19 cellular contexts compared by ENCODE assay signal in genomic region chr13:66195238-66195637, GRCh38.
"Had no signal": no experiment of that assay in that cellular context is flagged by ENCODE, and none has a peak within 500 bp of the region (broad histone marks: within the 10 kb centered on the region; RNA-seq: fewer than 3 reads in every experiment).

No MANE protein-coding gene starts in this region.

- H3K4me1 ChIP-seq: psoas muscle, right lobe of liver, suprapubic skin, thyroid gland had no signal

- H3K4me3 ChIP-seq: dorsolateral prefrontal cortex, hepatocyte, mucosa of descending colon, psoas muscle, right lobe of liver, suprapubic skin, thyroid gland had no signal

- DNase-seq: dorsolateral prefrontal cortex; effector CD8-positive, alpha-beta T cell; foreskin melanocyte; head of caudate nucleus; kidney glomerular epithelial cell; mammary epithelial cell; mucosa of descending colon; naive thymus-derived CD8-positive, alpha-beta T cell; psoas muscle; retina; right lobe of liver; stimulated activated CD4-positive, alpha-beta T cell treated with anti-CD3 and anti-CD28 coated beads, Interleukin-4, amount 100 ng/mL, for 1 hour; stimulated activated CD8-positive, alpha-beta memory T cell treated with anti-CD3 and anti-CD28 coated beads, Interleukin-4, amount 100 ng/mL, for 48 hours; stimulated activated naive CD8-positive, alpha-beta T cell treated with anti-CD3 and anti-CD28 coated beads, Interleukin-15, Interleukin-2, amounts not matched to agents 100 U/mL and 50 U/mL, for 24 hours; thyroid gland had no signal

- ATAC-seq: mucosa of descending colon; naive thymus-derived CD8-positive, alpha-beta T cell; psoas muscle; right lobe of liver; stimulated activated effector memory CD8-positive, alpha-beta T cell treated with anti-CD3 and anti-CD28 coated beads, Interleukin-12 subunit alpha, Interleukin-12 subunit beta, amount 100 ng/mL, for 72 hours; stimulated activated naive CD8-positive, alpha-beta T cell treated with anti-CD3 and anti-CD28 coated beads, Interleukin-15, Interleukin-2, amounts not matched to agents 100 U/mL and 50 U/mL, for 24 hours had no signal

- H3K27me3 ChIP-seq: hepatocyte, neutrophil, right lobe of liver, suprapubic skin, thyroid gland had no signal

- H3K27ac ChIP-seq: dorsolateral prefrontal cortex, hepatocyte, neutrophil, psoas muscle, right lobe of liver, suprapubic skin, thyroid gland had no signal

- H3K9me3 ChIP-seq: mucosa of descending colon, neutrophil, psoas muscle, right lobe of liver, suprapubic skin, thyroid gland had no signal

- H3K36me3 ChIP-seq: neutrophil, right lobe of liver, suprapubic skin, thyroid gland had no signal
